Comparison of ENCODE assay signal across 18 cellular contexts in the genomic region with DNA sequence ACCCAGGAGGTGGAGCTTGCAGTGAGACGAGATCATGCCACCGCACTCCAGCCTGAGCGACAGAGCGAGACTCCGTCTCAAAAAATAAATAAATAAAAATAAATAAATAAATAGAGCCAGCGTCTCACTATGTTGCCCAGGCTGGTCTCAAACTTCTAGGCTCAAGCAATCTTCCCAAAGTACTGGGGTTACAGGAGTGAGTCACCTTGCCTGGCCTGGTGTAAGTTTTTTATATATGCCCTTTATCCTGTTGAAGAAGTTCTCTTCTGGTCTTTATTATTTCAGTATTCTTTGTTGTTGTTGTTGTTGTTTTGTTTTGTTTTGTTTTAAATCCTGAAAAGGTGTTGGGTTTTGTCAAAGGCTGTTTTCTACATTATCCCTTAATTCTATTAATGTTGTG.
"Had no signal": no experiment of that assay in that cellular context is flagged by ENCODE, and none has a peak within 500 bp of the region (broad histone marks: within the 10 kb centered on the region; RNA-seq: fewer than 3 reads in every experiment).

No MANE protein-coding gene starts in this region.

- H3K36me3 ChIP-seq: gastrocnemius medialis, left lung, tibial artery had no signal

- DNase-seq: activated CD4-positive, alpha-beta T cell treated with anti-CD3 and anti-CD28 coated beads, Interleukin-2, amount 10 ng/mL, durations not matched to agents 24 days and 14 days; activated CD8-positive, alpha-beta T cell treated with anti-CD3 and anti-CD28 coated beads for 36 hours; activated naive CD4-positive, alpha-beta T cell treated with anti-CD3 and anti-CD28 coated beads for 36 hours; activated T-cell treated with anti-CD3 and anti-CD28 coated beads, Interleukin-2, amount 50 U/mL, for 4 hours; body of pancreas; central memory CD4-positive, alpha-beta T cell; dorsolateral prefrontal cortex; erythroblast; gastrocnemius medialis; head of caudate nucleus; psoas muscle; right cardiac atrium; stimulated activated naive CD8-positive, alpha-beta T cell treated with anti-CD3 and anti-CD28 coated beads, Interleukin-15, Interleukin-2, amounts not matched to agents 100 U/mL and 50 U/mL, for 24 hours; substantia nigra; tibial artery had no signal

- FAIRE-seq: colon had no signal

- H3K4me3 ChIP-seq: body of pancreas, dorsolateral prefrontal cortex, gastrocnemius medialis, left lung, psoas muscle, skin epidermis, tibial artery had no signal

- H3K4me1 ChIP-seq: body of pancreas, gastrocnemius medialis, left lung, psoas muscle, tibial artery had no signal

- H3K27me3 ChIP-seq: body of pancreas, gastrocnemius medialis, left lung, tibial artery had no signal

- H3K27ac ChIP-seq: body of pancreas, dorsolateral prefrontal cortex, gastrocnemius medialis, left lung, psoas muscle, skin epidermis, tibial artery had no signal

- ATAC-seq: activated CD8-positive, alpha-beta T cell treated with anti-CD3 and anti-CD28 coated beads for 36 hours; activated T-cell treated with anti-CD3 and anti-CD28 coated beads, Interleukin-2, amount 50 U/mL, for 4 hours; body of pancreas; gastrocnemius medialis; psoas muscle; right cardiac atrium; stimulated activated naive CD8-positive, alpha-beta T cell treated with anti-CD3 and anti-CD28 coated beads, Interleukin-15, Interleukin-2, amounts not matched to agents 100 U/mL and 50 U/mL, for 24 hours had no signal

- H3K9me3 ChIP-seq: body of pancreas, gastrocnemius medialis, left lung, psoas muscle, tibial artery had no signal
